Comparison of ENCODE assay signal across 8 cellular contexts in genomic region chr17:43900858-43901754, GRCh38. TPM values are rescaled to one million over a fixed set of nuclear protein-coding genes. Genes with fewer than 3 reads are reported as not detected.
A peak's percentile ranks its signal among the peaks of the same experiment; 100 is the strongest.
DNase-seq lines count a peak whose midpoint lies in the region; ATAC-seq, FAIRE-seq and TF ChIP-seq lines count a peak whose summit lies in the region.
"Had no signal": no experiment of that assay in that cellular context is flagged by ENCODE, and none has a peak within 500 bp of the region (broad histone marks: within the 10 kb centered on the region; RNA-seq: fewer than 3 reads in every experiment).

No MANE protein-coding gene starts in this region.

- TF ChIP-seq CTCF in HCT116 (IDR thresholded peaks at IDR 0.05 in 2 of 3, conservative IDR thresholded peaks at IDR 0.05 in 1 of 3; ENCODE audit: borderline replicate concordance in 1 of 3, insufficient read depth in 1 of 3, low read depth in 2 of 3, low read length in 2 of 3): no peak
- TF ChIP-seq CTCF in Peyer's patch (IDR thresholded peaks at IDR 0.05): no peak
- TF ChIP-seq CTCF in fibroblast of mammary gland (conservative IDR thresholded peaks at IDR 0.05; ENCODE audit: control insufficient read depth, insufficient read depth, low read depth, low read length): no peak
- no peak for TF ChIP-seq CTCF in sigmoid colon (IDR thresholded peaks at IDR 0.05)
- TF ChIP-seq CTCF in D721Med (IDR thresholded peaks at IDR 0.05; ENCODE audit: insufficient read depth, missing control alignments): no peak

- ATAC-seq in HCT116 (peak; percentile 21), HG03139 (IDR thresholded peaks at IDR 0.05; ENCODE audit: unreplicated experiment) (no peak), HG03045 (IDR thresholded peaks at IDR 0.05; ENCODE audit: unreplicated experiment) (no peak)

- H3K27ac ChIP-seq in HCT116 (ENCODE audit: low read depth, low read length): no peak overlapping the region
- H3K27ac ChIP-seq in Peyer's patch: no peak overlapping the region
- no peak overlapping the region for H3K27ac ChIP-seq in sigmoid colon

- CTCF ChIA-PET in HCT116 (lab: Charles Lee): interaction anchor here (1.0 to 1.5 kb wide), 2 partner anchors 9 to 21 kb away, joined by 3 to 6 read pairs; no protein-coding TSS in a partner anchor

- H3K9me2 ChIP-seq in HCT116 (ENCODE audit: insufficient read depth): no peaks in the 10 kb centered on the region

- WGBS in sigmoid colon, 2 donors: 14 to 31% methylated on average over 13 of the region's 13 CpGs

- H3K9me3 ChIP-seq in HCT116 (ENCODE audit: control insufficient read depth in 1 of 2, insufficient read depth in 1 of 2, low read depth in 1 of 2, low read length in 2 of 2) (no peaks in the 10 kb centered on the region), Peyer's patch (no peaks in the 10 kb centered on the region), sigmoid colon (no peaks in the 10 kb centered on the region)

- RAD21 ChIA-PET in HCT116 (lab: Charles Lee; ENCODE audit: low non-redundant PET in 1 of 2, low total read pairs in 2 of 2, uncharacterized antibody in 2 of 2, unreplicated experiment in 2 of 2): no interaction called here

- peaks cover 28 to 48% of the 10 kb centered on the region in 2 experiments; a peak in 3 of 4 replicates for H3K4me1 ChIP-seq in HCT116 (ENCODE audit: control insufficient read depth in 1 of 2, insufficient read depth in 2 of 2, low read length in 2 of 2)
- peaks cover 0 to 20% (median 10%) of the 10 kb centered on the region in 4 donors for H3K4me1 ChIP-seq in Peyer's patch
- H3K4me1 ChIP-seq in sigmoid colon: peaks cover 0 to 33% (median 29%) of the 10 kb centered on the region in 4 donors

- no peak for TF ChIP-seq RAD21 in HCT116 (IDR thresholded peaks at IDR 0.05; ENCODE audit: low read depth)

- no peaks in the 10 kb centered on the region for H4K20me1 ChIP-seq in HCT116 (ENCODE audit: insufficient read depth)

- peak overlapping the region; percentile 62 for H3K9ac ChIP-seq in HCT116 (ENCODE audit: low read length)

- POLR2A ChIA-PET in HCT116 (lab: Charles Lee): no interaction called here

- H3K4me3 ChIP-seq in HCT116 (replicated peaks in 1 of 2; ENCODE audit: low read depth in 1 of 2, low read length in 2 of 2) (peak overlapping the region; percentile 57 to 70), Peyer's patch (peak overlapping the region in 3 of 4 donors; percentile 46 to 54 (median 48)), fibroblast of mammary gland (ENCODE audit: control insufficient read depth, low read depth, low read length) (peak overlapping the region; percentile 33), sigmoid colon (peak overlapping the region; percentile 9 to 51 (median 44))

- H2AFZ ChIP-seq in HCT116 (ENCODE audit: low read depth, low read length, poor library complexity, severe bottlenecking): peak overlapping the region; percentile 45

- BruUV-seq in HCT116 (replicated peaks; lab: Mats Ljungman, UMichigan): no TSS peak

- no peaks in the 10 kb centered on the region for H3K36me3 ChIP-seq in HCT116 (ENCODE audit: control insufficient read depth in 1 of 2, insufficient read depth in 2 of 2, low read length in 2 of 2)
- no peaks in the 10 kb centered on the region for H3K36me3 ChIP-seq in Peyer's patch
- peaks cover 0 to 18% (median 11%) of the 10 kb centered on the region in 4 donors for H3K36me3 ChIP-seq in sigmoid colon

- no peak for FAIRE-seq in D721Med (lab: Jason Lieb, UNC)

- no peaks in the 10 kb centered on the region for H3K79me2 ChIP-seq in HCT116 (ENCODE audit: insufficient read depth, low read length)

- no peak for TF ChIP-seq EP300 in sigmoid colon (IDR thresholded peaks at IDR 0.05)

- H3K4me2 ChIP-seq in HCT116 (ENCODE audit: low read length): peak overlapping the region; percentile 96

- intact Hi-C loops in HCT116 (cut with micrococcal nuclease) (loop anchor here (10.0 kb wide), 1 partner anchor 464 kb away; the partner anchor contains the start of gene FAM171A2), sigmoid colon (cut with DNase I) (loop anchor here (10.0 kb wide), 1 partner anchor 496 kb away; no protein-coding TSS in a partner anchor)

- TF ChIP-seq POLR2A in HCT116 (IDR thresholded peaks at IDR 0.05; ENCODE audit: borderline replicate concordance, extremely low read depth, insufficient read depth, insufficient read length) (no peak), Peyer's patch (IDR thresholded peaks at IDR 0.05) (no peak), sigmoid colon (IDR thresholded peaks at IDR 0.05) (no peak)

- H3K27me3 ChIP-seq in HCT116 (ENCODE audit: insufficient read depth, low read length) (no peaks in the 10 kb centered on the region), Peyer's patch (peaks cover 0 to 5% of the 10 kb centered on the region in 2 donors), sigmoid colon (no peaks in the 10 kb centered on the region)

- DNase-seq in HCT116 (ENCODE audit: low read depth, low spot score): no peak
- no peak for DNase-seq in Peyer's patch
- DNase-seq in fibroblast of mammary gland (ENCODE audit: low read depth): no peak
- no peak for DNase-seq in sigmoid colon
- no peak for DNase-seq in D721Med (ENCODE audit: insufficient read length, low spot score)
- DNase-seq: cortex of kidney had no signal

TF ChIP-seq in HCT116, 20 proteins besides CTCF, POLR2A, EP300 and RAD21:
- TF ChIP-seq ZNF274 (IDR thresholded peaks at IDR 0.05; ENCODE audit: low read depth, low read length): no peak
- TF ChIP-seq CBX3 (IDR thresholded peaks at IDR 0.05; ENCODE audit: low read depth): no peak
- TF ChIP-seq EZH2phosphoT487 (IDR thresholded peaks at IDR 0.05; ENCODE audit: borderline replicate concordance): no peak
- no peak for TF ChIP-seq FOSL1 (IDR thresholded peaks at IDR 0.05; ENCODE audit: low read depth)
- no peak for TF ChIP-seq ATF3 (IDR thresholded peaks at IDR 0.05)
- no peak for TF ChIP-seq MAX (IDR thresholded peaks at IDR 0.05)
- no peak for TF ChIP-seq ELF1 (IDR thresholded peaks at IDR 0.05; ENCODE audit: borderline replicate concordance, low read depth)
- TF ChIP-seq CEBPB (IDR thresholded peaks at IDR 0.05; ENCODE audit: low read depth): no peak
- TF ChIP-seq EZH2 (IDR thresholded peaks at IDR 0.05): no peak
- TF ChIP-seq ZFX (IDR thresholded peaks at IDR 0.05): no peak
- TF ChIP-seq SRF (IDR thresholded peaks at IDR 0.05; ENCODE audit: low read depth): no peak
- no peak for TF ChIP-seq EGR1 (IDR thresholded peaks at IDR 0.05; ENCODE audit: low read depth)

RNA-seq across cellular contexts. Expression of gene MPP2, which starts 6.2 kb away (rescaled TPM):
- total RNA-seq in HCT116 (2021; ENCODE audit: unreplicated experiment): 16.4 TPM
- 7.5 and 10.2 TPM in 2 replicates for polyA plus RNA-seq in HCT116 (2012)
- total RNA-seq in Peyer's patch: 1 to 10 TPM in 2 of 4 donors, under 1 TPM in 1, not detected in 1; 0.53 to 1.3 (median 1.2) TPM
- total RNA-seq in sigmoid colon: 10 to 100 TPM; 10.9 to 33.0 (median 14.9) TPM
- 1 to 10 TPM in 1 of 3 donors, under 1 TPM in 2; 0.23 to 1.6 (median 0.60) TPM for polyA plus RNA-seq in sigmoid colon

RNA-seq across cellular contexts. Expression of gene PPY, which starts 41.2 kb away (rescaled TPM):
- not detected for total RNA-seq in HCT116 (2021; ENCODE audit: unreplicated experiment)
- polyA plus RNA-seq in HCT116 (2012): not detected in 2 replicates
- total RNA-seq in Peyer's patch: not detected
- not detected for total RNA-seq in sigmoid colon
- not detected for polyA plus RNA-seq in sigmoid colon

RNA-seq across cellular contexts. Expression of gene PYY, which starts 52.6 kb away (rescaled TPM):
- 0.52 TPM for total RNA-seq in HCT116 (2021; ENCODE audit: unreplicated experiment)
- polyA plus RNA-seq in HCT116 (2012): 0.98 and 1.2 TPM in 2 replicates
- total RNA-seq in Peyer's patch: 10 to 100 TPM in 2 of 4 donors, 1 to 10 TPM in 1, not detected in 1; 7.5 to 58.0 (median 27.5) TPM
- 1 to 10 TPM in 1 of 4 donors, not detected in 3; 3.2 TPM for total RNA-seq in sigmoid colon
- 100 to 1,000 TPM in 1 of 3 donors, 10 to 100 TPM in 2; 32.6 to 185 (median 63.1) TPM for polyA plus RNA-seq in sigmoid colon

RNA-seq across cellular contexts. Expression of gene CD300LG, which starts 54.1 kb away (rescaled TPM):
- total RNA-seq in HCT116 (2021; ENCODE audit: unreplicated experiment) (not detected), Peyer's patch (under 1 TPM in 1 of 4 donors, not detected in 3; 0.54 TPM), sigmoid colon (1 to 10 TPM; 1.5 to 5.3 (median 2.6) TPM)
- polyA plus RNA-seq in HCT116 (2012): not detected in 2 replicates
- 1 to 10 TPM in 1 of 3 donors, under 1 TPM in 1, not detected in 1; 0.60 to 1.5 TPM for polyA plus RNA-seq in sigmoid colon
